Comparison of ENCODE assay signal across 8 cellular contexts in genomic region chr2:1517291-1517690, GRCh38.
DNase-seq lines count a peak whose midpoint lies in the region; ATAC-seq and TF ChIP-seq lines count a peak whose summit lies in the region.
"Not testable (repeated sequence)": the region's sequence is repeated elsewhere in the genome, so short reads cannot be mapped to it uniquely, and the experiment has no call there.

No MANE protein-coding gene starts in this region.

- H3K4me2 ChIP-seq in DND-41 (ENCODE audit: insufficient read depth, low read length): not testable (repeated sequence)
- peak overlapping the region; percentile 69 for H3K4me2 ChIP-seq in Loucy (ENCODE audit: low read depth, low read length, poor library complexity, severe bottlenecking)

- DNase-seq in CD4-positive, alpha-beta T cell; DND-41; activated CD4-positive, alpha-beta T cell treated with anti-CD3 and anti-CD28 coated beads, Interleukin-2, amount 10 ng/mL, durations not matched to agents 7 days and 5 days: not testable (repeated sequence)
- DNase-seq in NCI-H2171 treated with DMSO at 0.1 percent for 48 hours (lab: John Stamatoyannopoulos, UW): peak; percentile 63
- DNase-seq in cardiac septum (ENCODE audit: low spot score): peak; percentile 60
- DNase-seq in sciatic nerve (ENCODE audit: low spot score): peak; percentile 36

- H3K9ac ChIP-seq in DND-41 (ENCODE audit: low read depth, low read length) (peak overlapping the region; percentile 37; the same call in 1 of the 2 replicates), Loucy (ENCODE audit: low read depth, low read length, poor library complexity, severe bottlenecking) (peak overlapping the region; percentile 69)

- H3K9me2 ChIP-seq in Loucy (replicated peaks; ENCODE audit: low read depth, low read length): not testable (repeated sequence)

- H3K36me3 ChIP-seq in DND-41 (ENCODE audit: insufficient read depth, low read length); Loucy (ENCODE audit: insufficient read depth, low read length): not testable (repeated sequence)

- ATAC-seq in CD4-positive, alpha-beta T cell (ENCODE audit: poor library complexity); DND-41 (ENCODE audit: insufficient read depth, low read depth); sciatic nerve: not testable (repeated sequence)

- H3K4me1 ChIP-seq in DND-41 (ENCODE audit: insufficient read depth, low read length): peaks cover 52% of the 10 kb centered on the region
- peaks cover 61% of the 10 kb centered on the region for H3K4me1 ChIP-seq in Loucy (ENCODE audit: insufficient read depth, low read length, poor library complexity, severe bottlenecking)

- POLR2A ChIA-PET in CD4-positive, alpha-beta T cell (lab: Charles Lee); activated CD4-positive, alpha-beta T cell treated with anti-CD3 and anti-CD28 coated beads, Interleukin-2, amount 10 ng/mL, durations not matched to agents 7 days and 5 days (lab: Charles Lee): not testable (repeated sequence)

- not testable (repeated sequence) for TF ChIP-seq CTCF in CD4-positive, alpha-beta T cell (IDR thresholded peaks at IDR 0.05); DND-41 (IDR thresholded peaks at IDR 0.05; ENCODE audit: borderline replicate concordance, extremely low read depth, low read length, poor library complexity, severe bottlenecking); Loucy (conservative IDR thresholded peaks at IDR 0.05; ENCODE audit: low read length)

- not testable (repeated sequence) for H3K27me3 ChIP-seq in CD4-positive, alpha-beta T cell (ENCODE audit: control insufficient read depth, insufficient read depth, low read length); DND-41 (ENCODE audit: insufficient read depth, low read length, poor library complexity); Loucy (ENCODE audit: insufficient read depth, low read length, poor library complexity, severe bottlenecking)

- H3K4me3 Mint-ChIP-seq in CD4-positive, alpha-beta T cell; activated CD4-positive, alpha-beta T cell treated with anti-CD3 and anti-CD28 coated beads, Interleukin-2, amount 10 ng/mL, durations not matched to agents 7 days and 5 days: not testable (repeated sequence)

- H3K9me3 Mint-ChIP-seq in CD4-positive, alpha-beta T cell; activated CD4-positive, alpha-beta T cell treated with anti-CD3 and anti-CD28 coated beads, Interleukin-2, amount 10 ng/mL, durations not matched to agents 7 days and 5 days: not testable (repeated sequence)

- peaks cover 23% of the 10 kb centered on the region for H3K4me1 Mint-ChIP-seq in CD4-positive, alpha-beta T cell (ENCODE audit: low read depth)
- peaks cover 20% of the 10 kb centered on the region for H3K4me1 Mint-ChIP-seq in activated CD4-positive, alpha-beta T cell treated with anti-CD3 and anti-CD28 coated beads, Interleukin-2, amount 10 ng/mL, durations not matched to agents 7 days and 5 days

- H3F3A ChIP-seq in Loucy (ENCODE audit: low read depth): peaks cover 24% of the 10 kb centered on the region

- H3K36me3 Mint-ChIP-seq in CD4-positive, alpha-beta T cell (ENCODE audit: low read depth); activated CD4-positive, alpha-beta T cell treated with anti-CD3 and anti-CD28 coated beads, Interleukin-2, amount 10 ng/mL, durations not matched to agents 7 days and 5 days (ENCODE audit: low read depth): not testable (repeated sequence)

- H3K79me2 ChIP-seq in DND-41 (ENCODE audit: insufficient read depth, low read length); Loucy (ENCODE audit: insufficient read depth, low read length): not testable (repeated sequence)

- H3K27ac Mint-ChIP-seq in CD4-positive, alpha-beta T cell: peak overlapping the region; percentile 81
- peak overlapping the region; percentile 82 for H3K27ac Mint-ChIP-seq in activated CD4-positive, alpha-beta T cell treated with anti-CD3 and anti-CD28 coated beads, Interleukin-2, amount 10 ng/mL, durations not matched to agents 7 days and 5 days

- not testable (repeated sequence) for H3K27ac ChIP-seq in CD4-positive, alpha-beta T cell (ENCODE audit: low read depth, low read length)
- H3K27ac ChIP-seq in DND-41 (ENCODE audit: low read length) (peak overlapping the region; percentile 80), temporal lobe (ENCODE audit: low read depth, low read length) (peak overlapping the region; percentile 69)

- not testable (repeated sequence) for H4K20me1 ChIP-seq in DND-41 (ENCODE audit: insufficient read depth, low read length); Loucy (ENCODE audit: insufficient read depth, low read length, poor library complexity, severe bottlenecking)

- not testable (repeated sequence) for H3K27me3 Mint-ChIP-seq in CD4-positive, alpha-beta T cell; activated CD4-positive, alpha-beta T cell treated with anti-CD3 and anti-CD28 coated beads, Interleukin-2, amount 10 ng/mL, durations not matched to agents 7 days and 5 days

- not testable (repeated sequence) for H2AFZ ChIP-seq in DND-41 (ENCODE audit: low read depth, low read length); Loucy (ENCODE audit: low read length)

- H3K4me3 ChIP-seq in DND-41 (ENCODE audit: low read depth in 1 of 2, low read length in 2 of 2): not testable (repeated sequence)
- peak overlapping the region; percentile 64 for H3K4me3 ChIP-seq in Loucy (ENCODE audit: low read length, poor library complexity, severe bottlenecking)

- H3K9me3 ChIP-seq in CD4-positive, alpha-beta T cell (ENCODE audit: control insufficient read depth, low read length); DND-41 (ENCODE audit: insufficient read depth, low read length, severe bottlenecking); Loucy (ENCODE audit: insufficient read depth, low read depth, low read length): not testable (repeated sequence)

- CTCF ChIA-PET in CD4-positive, alpha-beta T cell (lab: Charles Lee); activated CD4-positive, alpha-beta T cell treated with anti-CD3 and anti-CD28 coated beads, Interleukin-2, amount 10 ng/mL, durations not matched to agents 7 days and 5 days (lab: Charles Lee): not testable (repeated sequence)

- intact Hi-C loops in CD4-positive, alpha-beta T cell (cut with DNase I, micrococcal nuclease); cardiac septum (cut with DNase I); sciatic nerve (cut with DNase I): not testable (repeated sequence)
